In the genomic region with DNA sequence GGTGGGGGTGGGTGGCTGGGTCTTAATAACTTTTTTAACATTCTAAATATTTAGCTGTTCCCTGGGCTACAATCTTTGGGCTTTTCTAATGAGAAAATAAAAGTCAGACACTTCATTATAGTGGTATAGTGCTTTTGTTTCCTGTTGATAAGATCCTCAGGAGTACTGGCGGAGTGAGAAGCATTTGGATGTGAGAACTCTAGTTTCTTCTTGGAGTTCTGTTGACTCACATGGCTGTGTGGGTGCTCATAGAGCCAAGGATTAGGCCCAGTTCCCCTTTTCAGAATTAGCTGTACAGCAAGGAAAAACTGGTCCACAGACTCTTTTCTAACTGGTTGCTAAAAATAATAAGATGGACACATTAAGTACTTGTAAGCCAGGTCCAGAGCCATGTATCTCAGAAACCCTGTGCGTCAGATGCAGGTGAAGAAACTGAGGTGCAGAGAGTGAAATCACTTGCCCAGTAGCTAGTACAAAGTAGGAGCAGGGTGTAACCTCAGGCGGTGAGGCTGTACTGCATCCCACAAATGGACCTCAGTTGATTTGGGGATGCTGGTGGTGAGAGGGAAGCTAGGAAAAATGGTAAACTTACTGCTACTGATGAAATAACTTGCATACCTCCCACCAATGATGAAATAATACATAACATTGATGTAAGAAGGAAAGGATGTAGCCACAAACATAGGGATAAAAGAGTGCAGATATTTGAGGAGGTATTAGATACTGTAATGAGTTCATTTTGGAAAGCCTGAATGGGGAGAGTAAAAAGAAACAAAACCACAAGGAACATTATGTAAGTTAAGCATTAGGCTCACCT, we compare ENCODE assay signal across 1 cellular context.
A peak's percentile ranks its signal among the peaks of the same experiment; 100 is the strongest.
TF ChIP-seq lines count a peak whose summit lies in the region.

No MANE protein-coding gene starts in this region.

TF ChIP-seq in K562, 482 proteins besides CTCF, POLR2A, EP300 and RAD21 (continued from another document and continues in another):
- TF ChIP-seq, protein P1, sequence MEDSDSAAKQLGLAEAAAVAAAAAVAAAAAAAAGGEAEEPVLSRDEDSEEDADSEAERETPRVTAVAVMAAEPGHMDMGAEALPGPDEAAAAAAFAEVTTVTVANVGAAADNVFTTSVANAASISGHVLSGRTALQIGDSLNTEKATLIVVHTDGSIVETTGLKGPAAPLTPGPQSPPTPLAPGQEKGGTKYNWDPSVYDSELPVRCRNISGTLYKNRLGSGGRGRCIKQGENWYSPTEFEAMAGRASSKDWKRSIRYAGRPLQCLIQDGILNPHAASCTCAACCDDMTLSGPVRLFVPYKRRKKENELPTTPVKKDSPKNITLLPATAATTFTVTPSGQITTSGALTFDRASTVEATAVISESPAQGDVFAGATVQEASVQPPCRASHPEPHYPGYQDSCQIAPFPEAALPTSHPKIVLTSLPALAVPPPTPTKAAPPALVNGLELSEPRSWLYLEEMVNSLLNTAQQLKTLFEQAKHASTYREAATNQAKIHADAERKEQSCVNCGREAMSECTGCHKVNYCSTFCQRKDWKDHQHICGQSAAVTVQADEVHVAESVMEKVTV (CRISPR knock-in tag; IDR thresholded peaks at IDR 0.05), result 0 out of 2 replicates have a peak, but pooled peaks have one; percentile 4
- TF ChIP-seq, protein P2, sequence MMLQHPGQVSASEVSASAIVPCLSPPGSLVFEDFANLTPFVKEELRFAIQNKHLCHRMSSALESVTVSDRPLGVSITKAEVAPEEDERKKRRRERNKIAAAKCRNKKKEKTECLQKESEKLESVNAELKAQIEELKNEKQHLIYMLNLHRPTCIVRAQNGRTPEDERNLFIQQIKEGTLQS (IDR thresholded peaks at IDR 0.05), result peak; percentile 69; the same call in 1 of the 2 replicates
- TF ChIP-seq, protein P2 (CRISPR knock-in tag; conservative IDR thresholded peaks at IDR 0.05), result no peak
- TF ChIP-seq SOX6 (IDR thresholded peaks at IDR 0.05) (peak; percentile 81), CBFA2T3 (IDR thresholded peaks at IDR 0.05) (0 out of 2 replicates have a peak, but pooled peaks have one; percentile 19), MBD2 (IDR thresholded peaks at IDR 0.05; ENCODE audit: borderline replicate concordance, low read depth) (0 out of 2 replicates have a peak, but pooled peaks have one; percentile 9), BACH1 (tag; IDR thresholded peaks at IDR 0.05) (0 out of 2 replicates have a peak, but pooled peaks have one; percentile 23), MTA3 (IDR thresholded peaks at IDR 0.05; ENCODE audit: borderline replicate concordance) (peak; percentile 53; the same call in 1 of the 2 replicates), GATA2 (CRISPR knock-in tag; IDR thresholded peaks at IDR 0.05) (0 out of 2 replicates have a peak, but pooled peaks have one; percentile 17), ZNF589 (CRISPR knock-in tag; IDR thresholded peaks at IDR 0.05; ENCODE audit: low read depth) (peak; percentile 86), MTF1 (CRISPR knock-in tag; IDR thresholded peaks at IDR 0.05; ENCODE audit: borderline replicate concordance) (no peak), ZNF23 (CRISPR knock-in tag; IDR thresholded peaks at IDR 0.05) (no peak)
- TF ChIP-seq, protein P3, sequence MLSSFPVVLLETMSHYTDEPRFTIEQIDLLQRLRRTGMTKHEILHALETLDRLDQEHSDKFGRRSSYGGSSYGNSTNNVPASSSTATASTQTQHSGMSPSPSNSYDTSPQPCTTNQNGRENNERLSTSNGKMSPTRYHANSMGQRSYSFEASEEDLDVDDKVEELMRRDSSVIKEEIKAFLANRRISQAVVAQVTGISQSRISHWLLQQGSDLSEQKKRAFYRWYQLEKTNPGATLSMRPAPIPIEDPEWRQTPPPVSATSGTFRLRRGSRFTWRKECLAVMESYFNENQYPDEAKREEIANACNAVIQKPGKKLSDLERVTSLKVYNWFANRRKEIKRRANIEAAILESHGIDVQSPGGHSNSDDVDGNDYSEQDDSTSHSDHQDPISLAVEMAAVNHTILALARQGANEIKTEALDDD (IDR thresholded peaks at IDR 0.05), result peak; percentile 54; the same call in 1 of the 2 replicates
- TF ChIP-seq, protein P4, sequence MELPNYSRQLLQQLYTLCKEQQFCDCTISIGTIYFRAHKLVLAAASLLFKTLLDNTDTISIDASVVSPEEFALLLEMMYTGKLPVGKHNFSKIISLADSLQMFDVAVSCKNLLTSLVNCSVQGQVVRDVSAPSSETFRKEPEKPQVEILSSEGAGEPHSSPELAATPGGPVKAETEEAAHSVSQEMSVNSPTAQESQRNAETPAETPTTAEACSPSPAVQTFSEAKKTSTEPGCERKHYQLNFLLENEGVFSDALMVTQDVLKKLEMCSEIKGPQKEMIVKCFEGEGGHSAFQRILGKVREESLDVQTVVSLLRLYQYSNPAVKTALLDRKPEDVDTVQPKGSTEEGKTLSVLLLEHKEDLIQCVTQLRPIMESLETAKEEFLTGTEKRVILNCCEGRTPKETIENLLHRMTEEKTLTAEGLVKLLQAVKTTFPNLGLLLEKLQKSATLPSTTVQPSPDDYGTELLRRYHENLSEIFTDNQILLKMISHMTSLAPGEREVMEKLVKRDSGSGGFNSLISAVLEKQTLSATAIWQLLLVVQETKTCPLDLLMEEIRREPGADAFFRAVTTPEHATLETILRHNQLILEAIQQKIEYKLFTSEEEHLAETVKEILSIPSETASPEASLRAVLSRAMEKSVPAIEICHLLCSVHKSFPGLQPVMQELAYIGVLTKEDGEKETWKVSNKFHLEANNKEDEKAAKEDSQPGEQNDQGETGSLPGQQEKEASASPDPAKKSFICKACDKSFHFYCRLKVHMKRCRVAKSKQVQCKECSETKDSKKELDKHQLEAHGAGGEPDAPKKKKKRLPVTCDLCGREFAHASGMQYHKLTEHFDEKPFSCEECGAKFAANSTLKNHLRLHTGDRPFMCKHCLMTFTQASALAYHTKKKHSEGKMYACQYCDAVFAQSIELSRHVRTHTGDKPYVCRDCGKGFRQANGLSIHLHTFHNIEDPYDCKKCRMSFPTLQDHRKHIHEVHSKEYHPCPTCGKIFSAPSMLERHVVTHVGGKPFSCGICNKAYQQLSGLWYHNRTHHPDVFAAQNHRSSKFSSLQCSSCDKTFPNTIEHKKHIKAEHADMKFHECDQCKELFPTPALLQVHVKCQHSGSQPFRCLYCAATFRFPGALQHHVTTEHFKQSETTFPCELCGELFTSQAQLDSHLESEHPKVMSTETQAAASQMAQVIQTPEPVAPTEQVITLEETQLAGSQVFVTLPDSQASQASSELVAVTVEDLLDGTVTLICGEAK (IDR thresholded peaks at IDR 0.05), result 0 out of 2 replicates have a peak, but pooled peaks have one; percentile 10
- TF ChIP-seq, protein P4 (CRISPR knock-in tag; IDR thresholded peaks at IDR 0.05), result no peak
- TF ChIP-seq, protein P5, sequence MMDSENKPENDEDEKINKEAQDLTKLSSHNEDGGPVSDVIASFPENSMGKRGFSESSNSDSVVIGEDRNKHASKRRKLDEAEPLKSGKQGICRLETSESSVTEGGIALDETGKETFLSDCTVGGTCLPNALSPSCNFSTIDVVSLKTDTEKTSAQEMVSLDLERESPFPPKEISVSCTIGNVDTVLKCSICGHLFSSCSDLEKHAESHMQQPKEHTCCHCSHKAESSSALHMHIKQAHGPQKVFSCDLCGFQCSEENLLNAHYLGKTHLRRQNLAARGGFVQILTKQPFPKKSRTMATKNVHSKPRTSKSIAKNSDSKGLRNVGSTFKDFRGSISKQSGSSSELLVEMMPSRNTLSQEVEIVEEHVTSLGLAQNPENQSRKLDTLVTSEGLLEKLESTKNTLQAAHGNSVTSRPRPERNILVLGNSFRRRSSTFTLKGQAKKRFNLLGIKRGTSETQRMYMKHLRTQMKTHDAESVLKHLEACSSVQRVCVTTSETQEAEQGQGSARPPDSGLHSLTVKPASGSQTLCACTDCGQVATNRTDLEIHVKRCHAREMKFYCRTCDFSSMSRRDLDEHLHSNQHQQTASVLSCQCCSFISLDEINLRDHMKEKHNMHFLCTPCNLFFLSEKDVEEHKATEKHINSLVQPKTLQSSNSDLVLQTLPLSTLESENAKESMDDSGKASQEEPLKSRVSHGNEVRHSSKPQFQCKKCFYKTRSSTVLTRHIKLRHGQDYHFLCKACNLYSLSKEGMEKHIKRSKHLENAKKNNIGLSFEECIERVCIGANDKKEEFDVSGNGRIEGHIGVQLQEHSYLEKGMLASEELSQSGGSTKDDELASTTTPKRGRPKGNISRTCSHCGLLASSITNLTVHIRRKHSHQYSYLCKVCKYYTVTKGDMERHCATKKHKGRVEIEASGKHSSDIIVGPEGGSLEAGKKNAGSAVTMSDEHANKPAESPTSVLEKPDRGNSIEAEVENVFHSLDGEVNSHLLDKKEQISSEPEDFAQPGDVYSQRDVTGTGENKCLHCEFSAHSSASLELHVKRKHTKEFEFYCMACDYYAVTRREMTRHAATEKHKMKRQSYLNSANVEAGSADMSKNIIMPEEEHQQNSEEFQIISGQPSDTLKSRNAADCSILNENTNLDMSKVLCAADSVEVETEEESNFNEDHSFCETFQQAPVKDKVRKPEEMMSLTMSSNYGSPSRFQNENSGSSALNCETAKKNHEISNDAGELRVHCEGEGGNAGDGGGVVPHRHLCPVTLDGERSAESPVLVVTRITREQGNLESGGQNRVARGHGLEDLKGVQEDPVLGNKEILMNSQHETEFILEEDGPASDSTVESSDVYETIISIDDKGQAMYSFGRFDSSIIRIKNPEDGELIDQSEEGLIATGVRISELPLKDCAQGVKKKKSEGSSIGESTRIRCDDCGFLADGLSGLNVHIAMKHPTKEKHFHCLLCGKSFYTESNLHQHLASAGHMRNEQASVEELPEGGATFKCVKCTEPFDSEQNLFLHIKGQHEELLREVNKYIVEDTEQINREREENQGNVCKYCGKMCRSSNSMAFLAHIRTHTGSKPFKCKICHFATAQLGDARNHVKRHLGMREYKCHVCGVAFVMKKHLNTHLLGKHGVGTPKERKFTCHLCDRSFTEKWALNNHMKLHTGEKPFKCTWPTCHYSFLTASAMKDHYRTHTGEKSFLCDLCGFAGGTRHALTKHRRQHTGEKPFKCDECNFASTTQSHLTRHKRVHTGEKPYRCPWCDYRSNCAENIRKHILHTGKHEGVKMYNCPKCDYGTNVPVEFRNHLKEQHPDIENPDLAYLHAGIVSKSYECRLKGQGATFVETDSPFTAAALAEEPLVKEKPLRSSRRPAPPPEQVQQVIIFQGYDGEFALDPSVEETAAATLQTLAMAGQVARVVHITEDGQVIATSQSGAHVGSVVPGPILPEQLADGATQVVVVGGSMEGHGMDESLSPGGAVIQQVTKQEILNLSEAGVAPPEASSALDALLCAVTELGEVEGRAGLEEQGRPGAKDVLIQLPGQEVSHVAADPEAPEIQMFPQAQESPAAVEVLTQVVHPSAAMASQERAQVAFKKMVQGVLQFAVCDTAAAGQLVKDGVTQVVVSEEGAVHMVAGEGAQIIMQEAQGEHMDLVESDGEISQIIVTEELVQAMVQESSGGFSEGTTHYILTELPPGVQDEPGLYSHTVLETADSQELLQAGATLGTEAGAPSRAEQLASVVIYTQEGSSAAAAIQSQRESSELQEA (IDR thresholded peaks at IDR 0.05; ENCODE audit: low read depth), result no peak
- TF ChIP-seq, protein P6, sequence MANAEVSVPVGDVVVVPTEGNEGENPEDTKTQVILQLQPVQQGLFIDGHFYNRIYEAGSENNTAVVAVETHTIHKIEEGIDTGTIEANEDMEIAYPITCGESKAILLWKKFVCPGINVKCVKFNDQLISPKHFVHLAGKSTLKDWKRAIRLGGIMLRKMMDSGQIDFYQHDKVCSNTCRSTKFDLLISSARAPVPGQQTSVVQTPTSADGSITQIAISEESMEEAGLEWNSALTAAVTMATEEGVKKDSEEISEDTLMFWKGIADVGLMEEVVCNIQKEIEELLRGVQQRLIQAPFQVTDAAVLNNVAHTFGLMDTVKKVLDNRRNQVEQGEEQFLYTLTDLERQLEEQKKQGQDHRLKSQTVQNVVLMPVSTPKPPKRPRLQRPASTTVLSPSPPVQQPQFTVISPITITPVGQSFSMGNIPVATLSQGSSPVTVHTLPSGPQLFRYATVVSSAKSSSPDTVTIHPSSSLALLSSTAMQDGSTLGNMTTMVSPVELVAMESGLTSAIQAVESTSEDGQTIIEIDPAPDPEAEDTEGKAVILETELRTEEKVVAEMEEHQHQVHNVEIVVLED (CRISPR knock-in tag; IDR thresholded peaks at IDR 0.05), result 0 out of 2 replicates have a peak, but pooled peaks have one; percentile 8
- TF ChIP-seq, protein P7, sequence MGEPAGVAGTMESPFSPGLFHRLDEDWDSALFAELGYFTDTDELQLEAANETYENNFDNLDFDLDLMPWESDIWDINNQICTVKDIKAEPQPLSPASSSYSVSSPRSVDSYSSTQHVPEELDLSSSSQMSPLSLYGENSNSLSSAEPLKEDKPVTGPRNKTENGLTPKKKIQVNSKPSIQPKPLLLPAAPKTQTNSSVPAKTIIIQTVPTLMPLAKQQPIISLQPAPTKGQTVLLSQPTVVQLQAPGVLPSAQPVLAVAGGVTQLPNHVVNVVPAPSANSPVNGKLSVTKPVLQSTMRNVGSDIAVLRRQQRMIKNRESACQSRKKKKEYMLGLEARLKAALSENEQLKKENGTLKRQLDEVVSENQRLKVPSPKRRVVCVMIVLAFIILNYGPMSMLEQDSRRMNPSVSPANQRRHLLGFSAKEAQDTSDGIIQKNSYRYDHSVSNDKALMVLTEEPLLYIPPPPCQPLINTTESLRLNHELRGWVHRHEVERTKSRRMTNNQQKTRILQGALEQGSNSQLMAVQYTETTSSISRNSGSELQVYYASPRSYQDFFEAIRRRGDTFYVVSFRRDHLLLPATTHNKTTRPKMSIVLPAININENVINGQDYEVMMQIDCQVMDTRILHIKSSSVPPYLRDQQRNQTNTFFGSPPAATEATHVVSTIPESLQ (CRISPR knock-in tag; IDR thresholded peaks at IDR 0.05), result peak; percentile 52
